Comparison of ENCODE assay signal across 2 cellular contexts in the genomic region with DNA sequence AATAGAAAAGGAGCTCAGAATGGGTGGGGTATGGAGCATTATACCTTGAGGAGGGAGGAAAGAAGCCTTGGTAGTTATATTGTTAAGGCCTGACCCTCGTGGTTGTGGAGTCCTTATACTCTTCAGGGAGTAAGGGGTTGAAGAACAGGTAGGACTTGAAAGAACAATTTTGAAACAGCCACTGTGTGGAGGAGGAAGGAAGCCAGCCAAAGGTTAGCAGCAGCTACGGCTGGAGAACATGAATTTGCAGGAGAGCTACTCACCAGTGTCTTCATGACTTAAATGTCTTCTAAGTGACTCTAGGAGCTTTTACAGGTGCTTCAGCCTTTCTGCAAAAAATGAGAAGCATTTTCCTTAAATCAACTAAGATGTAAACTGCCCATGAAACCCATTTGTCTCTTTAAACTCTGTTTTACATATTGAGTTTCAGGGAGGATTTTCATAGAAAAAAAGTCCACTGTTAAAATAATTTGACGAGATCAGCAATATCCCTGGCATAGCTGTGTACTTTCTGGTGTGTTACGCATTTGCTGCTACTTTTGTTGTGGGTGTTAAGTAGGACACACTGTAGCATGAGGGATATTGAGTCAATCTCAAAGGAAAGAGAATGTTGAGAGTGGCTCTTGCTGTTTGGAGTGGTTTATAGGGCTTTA.
TF ChIP-seq lines count a peak whose summit lies in the region.

No MANE protein-coding gene starts in this region.

TF ChIP-seq in A549, 52 proteins besides CTCF, POLR2A, EP300 and RAD21 (continued from another document):
- peak; percentile 95 for TF ChIP-seq MAFK (IDR thresholded peaks at IDR 0.05; ENCODE audit: partially characterized antibody)
TF ChIP-seq in A549: peak in this region for 1.

TF ChIP-seq in K562, 482 proteins besides CTCF, POLR2A, EP300 and RAD21:
- TF ChIP-seq TFAM (CRISPR knock-in tag; conservative IDR thresholded peaks at IDR 0.05) (no peak), PRMT5 (CRISPR knock-in tag; IDR thresholded peaks at IDR 0.05) (no peak), ZNF436 (CRISPR knock-in tag; IDR thresholded peaks at IDR 0.05) (no peak), NR4A1 (CRISPR knock-in tag; IDR thresholded peaks at IDR 0.05) (no peak), NR4A1 (tag; IDR thresholded peaks at IDR 0.05) (no peak), ZNF316 (IDR thresholded peaks at IDR 0.05) (peak; percentile 48), RFX5 (IDR thresholded peaks at IDR 0.05; ENCODE audit: low read depth, low read length) (no peak), SAP30 (IDR thresholded peaks at IDR 0.05; ENCODE audit: borderline replicate concordance, insufficient read depth, low read depth, low read length, poor library complexity, severe bottlenecking) (no peak), C11orf30 (IDR thresholded peaks at IDR 0.05; ENCODE audit: low read depth) (peak; percentile 25; the same call in 1 of the 2 replicates), MAFK (IDR thresholded peaks at IDR 0.05; ENCODE audit: low read length) (0 out of 2 replicates have a peak, but pooled peaks have one; percentile 4), ZNF212 (CRISPR knock-in tag; IDR thresholded peaks at IDR 0.05) (no peak), ILF3 (IDR thresholded peaks at IDR 0.05; ENCODE audit: borderline replicate concordance) (no peak), CBX5 (IDR thresholded peaks at IDR 0.05; ENCODE audit: borderline replicate concordance, low read depth) (no peak), ZNF143 (CRISPR knock-in tag; IDR thresholded peaks at IDR 0.05) (no peak), ZNF707 (CRISPR knock-in tag; conservative IDR thresholded peaks at IDR 0.05) (no peak), JUNB (CRISPR knock-in tag; conservative IDR thresholded peaks at IDR 0.05) (no peak), ZBTB7A (IDR thresholded peaks at IDR 0.05; ENCODE audit: borderline replicate concordance, control insufficient read depth, low read depth, low read length) (no peak), MAFF (IDR thresholded peaks at IDR 0.05; ENCODE audit: low read length) (peak; percentile 15; the same call in 1 of the 2 replicates), ZNF586 (CRISPR knock-in tag; conservative IDR thresholded peaks at IDR 0.05) (no peak), DPF2 (IDR thresholded peaks at IDR 0.05) (no peak), MAFG (tag; conservative IDR thresholded peaks at IDR 0.05) (0 out of 2 replicates have a peak, but pooled peaks have one; percentile 22), PPARD (CRISPR knock-in tag; IDR thresholded peaks at IDR 0.05) (no peak), FIP1L1 (IDR thresholded peaks at IDR 0.05; ENCODE audit: low read depth, low read length, poor library complexity, severe bottlenecking) (no peak), KAT8 (IDR thresholded peaks at IDR 0.05; ENCODE audit: low read depth) (no peak), SMC3 (conservative IDR thresholded peaks at IDR 0.05; ENCODE audit: insufficient read depth, low read depth, low read length) (no peak)
- TF ChIP-seq, protein P1, sequence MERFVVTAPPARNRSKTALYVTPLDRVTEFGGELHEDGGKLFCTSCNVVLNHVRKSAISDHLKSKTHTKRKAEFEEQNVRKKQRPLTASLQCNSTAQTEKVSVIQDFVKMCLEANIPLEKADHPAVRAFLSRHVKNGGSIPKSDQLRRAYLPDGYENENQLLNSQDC (CRISPR knock-in tag; IDR thresholded peaks at IDR 0.05): no peak
- TF ChIP-seq, protein P2, sequence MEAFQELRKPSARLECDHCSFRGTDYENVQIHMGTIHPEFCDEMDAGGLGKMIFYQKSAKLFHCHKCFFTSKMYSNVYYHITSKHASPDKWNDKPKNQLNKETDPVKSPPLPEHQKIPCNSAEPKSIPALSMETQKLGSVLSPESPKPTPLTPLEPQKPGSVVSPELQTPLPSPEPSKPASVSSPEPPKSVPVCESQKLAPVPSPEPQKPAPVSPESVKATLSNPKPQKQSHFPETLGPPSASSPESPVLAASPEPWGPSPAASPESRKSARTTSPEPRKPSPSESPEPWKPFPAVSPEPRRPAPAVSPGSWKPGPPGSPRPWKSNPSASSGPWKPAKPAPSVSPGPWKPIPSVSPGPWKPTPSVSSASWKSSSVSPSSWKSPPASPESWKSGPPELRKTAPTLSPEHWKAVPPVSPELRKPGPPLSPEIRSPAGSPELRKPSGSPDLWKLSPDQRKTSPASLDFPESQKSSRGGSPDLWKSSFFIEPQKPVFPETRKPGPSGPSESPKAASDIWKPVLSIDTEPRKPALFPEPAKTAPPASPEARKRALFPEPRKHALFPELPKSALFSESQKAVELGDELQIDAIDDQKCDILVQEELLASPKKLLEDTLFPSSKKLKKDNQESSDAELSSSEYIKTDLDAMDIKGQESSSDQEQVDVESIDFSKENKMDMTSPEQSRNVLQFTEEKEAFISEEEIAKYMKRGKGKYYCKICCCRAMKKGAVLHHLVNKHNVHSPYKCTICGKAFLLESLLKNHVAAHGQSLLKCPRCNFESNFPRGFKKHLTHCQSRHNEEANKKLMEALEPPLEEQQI (IDR thresholded peaks at IDR 0.05): no peak
- TF ChIP-seq, protein P3, sequence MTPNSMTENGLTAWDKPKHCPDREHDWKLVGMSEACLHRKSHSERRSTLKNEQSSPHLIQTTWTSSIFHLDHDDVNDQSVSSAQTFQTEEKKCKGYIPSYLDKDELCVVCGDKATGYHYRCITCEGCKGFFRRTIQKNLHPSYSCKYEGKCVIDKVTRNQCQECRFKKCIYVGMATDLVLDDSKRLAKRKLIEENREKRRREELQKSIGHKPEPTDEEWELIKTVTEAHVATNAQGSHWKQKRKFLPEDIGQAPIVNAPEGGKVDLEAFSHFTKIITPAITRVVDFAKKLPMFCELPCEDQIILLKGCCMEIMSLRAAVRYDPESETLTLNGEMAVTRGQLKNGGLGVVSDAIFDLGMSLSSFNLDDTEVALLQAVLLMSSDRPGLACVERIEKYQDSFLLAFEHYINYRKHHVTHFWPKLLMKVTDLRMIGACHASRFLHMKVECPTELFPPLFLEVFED (CRISPR knock-in tag; conservative IDR thresholded peaks at IDR 0.05): no peak
- TF ChIP-seq, protein P4, sequence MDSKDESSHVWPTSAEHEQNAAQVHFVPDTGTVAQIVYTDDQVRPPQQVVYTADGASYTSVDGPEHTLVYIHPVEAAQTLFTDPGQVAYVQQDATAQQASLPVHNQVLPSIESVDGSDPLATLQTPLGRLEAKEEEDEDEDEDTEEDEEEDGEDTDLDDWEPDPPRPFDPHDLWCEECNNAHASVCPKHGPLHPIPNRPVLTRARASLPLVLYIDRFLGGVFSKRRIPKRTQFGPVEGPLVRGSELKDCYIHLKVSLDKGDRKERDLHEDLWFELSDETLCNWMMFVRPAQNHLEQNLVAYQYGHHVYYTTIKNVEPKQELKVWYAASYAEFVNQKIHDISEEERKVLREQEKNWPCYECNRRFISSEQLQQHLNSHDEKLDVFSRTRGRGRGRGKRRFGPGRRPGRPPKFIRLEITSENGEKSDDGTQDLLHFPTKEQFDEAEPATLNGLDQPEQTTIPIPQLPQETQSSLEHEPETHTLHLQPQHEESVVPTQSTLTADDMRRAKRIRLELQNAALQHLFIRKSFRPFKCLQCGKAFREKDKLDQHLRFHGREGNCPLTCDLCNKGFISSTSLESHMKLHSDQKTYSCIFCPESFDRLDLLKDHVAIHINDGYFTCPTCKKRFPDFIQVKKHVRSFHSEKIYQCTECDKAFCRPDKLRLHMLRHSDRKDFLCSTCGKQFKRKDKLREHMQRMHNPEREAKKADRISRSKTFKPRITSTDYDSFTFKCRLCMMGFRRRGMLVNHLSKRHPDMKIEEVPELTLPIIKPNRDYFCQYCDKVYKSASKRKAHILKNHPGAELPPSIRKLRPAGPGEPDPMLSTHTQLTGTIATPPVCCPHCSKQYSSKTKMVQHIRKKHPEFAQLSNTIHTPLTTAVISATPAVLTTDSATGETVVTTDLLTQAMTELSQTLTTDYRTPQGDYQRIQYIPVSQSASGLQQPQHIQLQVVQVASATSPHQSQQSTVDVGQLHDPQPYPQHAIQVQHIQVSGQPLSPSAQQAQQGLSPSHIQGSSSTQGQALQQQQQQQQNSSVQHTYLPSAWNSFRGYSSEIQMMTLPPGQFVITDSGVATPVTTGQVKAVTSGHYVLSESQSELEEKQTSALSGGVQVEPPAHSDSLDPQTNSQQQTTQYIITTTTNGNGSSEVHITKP (IDR thresholded peaks at IDR 0.05; ENCODE audit: partially characterized antibody): no peak
- TF ChIP-seq, protein P5, sequence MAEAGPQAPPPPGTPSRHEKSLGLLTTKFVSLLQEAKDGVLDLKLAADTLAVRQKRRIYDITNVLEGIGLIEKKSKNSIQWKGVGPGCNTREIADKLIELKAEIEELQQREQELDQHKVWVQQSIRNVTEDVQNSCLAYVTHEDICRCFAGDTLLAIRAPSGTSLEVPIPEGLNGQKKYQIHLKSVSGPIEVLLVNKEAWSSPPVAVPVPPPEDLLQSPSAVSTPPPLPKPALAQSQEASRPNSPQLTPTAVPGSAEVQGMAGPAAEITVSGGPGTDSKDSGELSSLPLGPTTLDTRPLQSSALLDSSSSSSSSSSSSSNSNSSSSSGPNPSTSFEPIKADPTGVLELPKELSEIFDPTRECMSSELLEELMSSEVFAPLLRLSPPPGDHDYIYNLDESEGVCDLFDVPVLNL (CRISPR knock-in tag; IDR thresholded peaks at IDR 0.05; ENCODE audit: low read depth): no peak
TF ChIP-seq in K562: peak in this region for 5.
